ENCODE assay signal across 14 cellular contexts in the genomic region with DNA sequence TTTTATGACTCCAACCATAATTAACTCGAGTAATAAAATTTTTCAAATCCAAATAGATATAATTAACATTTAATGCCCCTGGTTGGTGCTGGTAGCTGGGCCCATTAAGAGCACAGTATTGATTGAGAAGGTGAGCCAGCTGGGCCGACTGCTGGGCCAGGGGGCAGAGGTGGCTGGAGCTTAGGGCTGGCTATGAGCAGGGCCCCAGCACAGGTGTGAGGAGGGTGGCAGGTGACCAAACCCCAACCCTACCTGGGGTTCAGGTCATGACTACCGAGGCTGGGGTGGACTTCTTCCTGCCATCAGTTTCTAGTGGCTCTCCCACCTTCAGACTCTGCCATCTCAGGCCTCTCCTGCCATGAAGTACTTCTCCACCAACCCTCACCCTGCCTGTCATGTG.
A peak's percentile ranks its signal among the peaks of the same experiment; 100 is the strongest.
DNase-seq lines count a peak whose midpoint lies in the region; ATAC-seq and TF ChIP-seq lines count a peak whose summit lies in the region.
"Had no signal": no experiment of that assay in that cellular context is flagged by ENCODE, and none has a peak within 500 bp of the region (broad histone marks: within the 10 kb centered on the region; RNA-seq: fewer than 3 reads in every experiment).

No MANE protein-coding gene starts in this region.

- no peak overlapping the region for H4K91ac ChIP-seq in IMR-90 (ENCODE audit: insufficient read depth, low read depth, low read length)

- no peak overlapping the region for H2BK5ac ChIP-seq in IMR-90 (ENCODE audit: low read depth, low read length, poor library complexity, severe bottlenecking)

- H3K4me1 Mint-ChIP-seq in Calu3 (ENCODE audit: low read depth, unreplicated experiment): no peaks in the 10 kb centered on the region
- H3K4me1 Mint-ChIP-seq in activated naive CD4-positive, alpha-beta T cell treated with anti-CD3 and anti-CD28 coated beads, Interleukin-2, amount 10 ng/mL, durations not matched to agents 7 days and 5 days: no peaks in the 10 kb centered on the region

- no peaks in the 10 kb centered on the region for H3K36me3 Mint-ChIP-seq in Calu3 (ENCODE audit: insufficient read depth, unreplicated experiment)
- H3K36me3 Mint-ChIP-seq in activated naive CD4-positive, alpha-beta T cell treated with anti-CD3 and anti-CD28 coated beads, Interleukin-2, amount 10 ng/mL, durations not matched to agents 7 days and 5 days: no peaks in the 10 kb centered on the region

- H2AFZ ChIP-seq in IMR-90 (replicated peaks; ENCODE audit: low read length, poor library complexity): peak overlapping the region; percentile 21
- H2AFZ ChIP-seq: GM23248 had no signal

- no peaks in the 10 kb centered on the region for H3K79me1 ChIP-seq in IMR-90 (ENCODE audit: low read depth in 1 of 2, low read length in 2 of 2)

- WGBS in IMR-90 (ENCODE audit: extremely low coverage in 2 of 2, insufficient read length in 1 of 2), 2 experiments: no CpG with 5 or more reads among the region's 3 CpGs
- WGBS in right cardiac atrium: 89% methylated on average over 3 of the region's 3 CpGs

- dilution Hi-C loops in IMR-90 (cut with HindIII; ENCODE audit: low sequenced_read_pairs, unreplicated experiment): no loop called here

- H3K9me1 ChIP-seq in IMR-90 (ENCODE audit: insufficient read depth, low read length): no peaks in the 10 kb centered on the region

- H4K20me1 ChIP-seq in IMR-90 (ENCODE audit: insufficient read depth, low read length): no peaks in the 10 kb centered on the region
- H4K20me1 ChIP-seq: BLaER1 had no signal

- H3K27ac Mint-ChIP-seq in Calu3 (ENCODE audit: unreplicated experiment): no peak overlapping the region
- H3K27ac Mint-ChIP-seq in activated naive CD4-positive, alpha-beta T cell treated with anti-CD3 and anti-CD28 coated beads, Interleukin-2, amount 10 ng/mL, durations not matched to agents 7 days and 5 days: no peak overlapping the region
- H3K27ac Mint-ChIP-seq: H9 had no signal

- H3K27me3 ChIP-seq in IMR-90 (ENCODE audit: control insufficient read depth, insufficient read depth, low read length) (peaks cover 47% of the 10 kb centered on the region), Peyer's patch (no peaks in the 10 kb centered on the region), dorsolateral prefrontal cortex (no peaks in the 10 kb centered on the region), right cardiac atrium (ENCODE audit: control insufficient read depth, insufficient read depth) (no peaks in the 10 kb centered on the region)
- H3K27me3 ChIP-seq: BLaER1 had no signal

- H3K14ac ChIP-seq in IMR-90 (replicated peaks; ENCODE audit: low read depth, low read length): no peak overlapping the region

- H3K4me2 ChIP-seq in IMR-90 (ENCODE audit: low read depth, low read length): no peak overlapping the region
- H3K4me2 ChIP-seq: BLaER1 had no signal

- TF ChIP-seq RAD21 in IMR-90 (IDR thresholded peaks at IDR 0.05; ENCODE audit: low read length): no peak

- H3K56ac ChIP-seq in IMR-90 (ENCODE audit: extremely low read depth, insufficient read depth, low read length): no peak overlapping the region

- H2AK5ac ChIP-seq in IMR-90 (ENCODE audit: low read depth, low read length): no peak overlapping the region

- CTCF ChIA-PET in IMR-90 (lab: Yijun Ruan, JAX): interaction anchor here (1.0 kb wide), 1 partner anchor 65 kb away, joined by 3 read pairs; no protein-coding TSS in a partner anchor
- CTCF ChIA-PET in Calu3 (lab: Charles Lee): no interaction called here
- CTCF ChIA-PET in activated naive CD4-positive, alpha-beta T cell treated with anti-CD3 and anti-CD28 coated beads, Interleukin-2, amount 10 ng/mL, durations not matched to agents 7 days and 5 days (lab: Charles Lee): no interaction called here

- POLR2A ChIA-PET in IMR-90 (lab: Charles Lee; ENCODE audit: unreplicated experiment): interaction anchor here (0.6 kb wide), 1 partner anchor 43 kb away, joined by 5 read pairs; no protein-coding TSS in a partner anchor

- H3K4me1 ChIP-seq in IMR-90 (ENCODE audit: control insufficient read depth, insufficient read depth, low read length) (no peaks in the 10 kb centered on the region), Peyer's patch (peaks cover 0 to 35% (median 1%) of the 10 kb centered on the region in 4 donors), mucosa of descending colon (ENCODE audit: low read depth) (peaks cover 25% of the 10 kb centered on the region), right cardiac atrium (ENCODE audit: control insufficient read depth, insufficient read depth, low read length) (no peaks in the 10 kb centered on the region)
- H3K4me1 ChIP-seq: BLaER1 had no signal

- H3K18ac ChIP-seq in IMR-90 (ENCODE audit: low read depth, low read length): no peak overlapping the region

- no peaks in the 10 kb centered on the region for H3K36me3 ChIP-seq in IMR-90 (ENCODE audit: control insufficient read depth, insufficient read depth, low read length)
- H3K36me3 ChIP-seq in Peyer's patch: no peaks in the 10 kb centered on the region
- no peaks in the 10 kb centered on the region for H3K36me3 ChIP-seq in mucosa of descending colon (ENCODE audit: low read depth)
- H3K36me3 ChIP-seq: BLaER1 had no signal

- no peak overlapping the region for H4K8ac ChIP-seq in IMR-90 (ENCODE audit: low read depth in 2 of 2, low read length in 2 of 2)

- no peak overlapping the region for H3K27ac ChIP-seq in IMR-90 (ENCODE audit: insufficient read depth, low read length)
- H3K27ac ChIP-seq in Peyer's patch: peak overlapping the region in 3 of 4 donors; percentile 34 to 94 (median 82)
- H3K27ac ChIP-seq in dorsolateral prefrontal cortex: peak overlapping the region; percentile 22 to 100 (median 96)
- H3K27ac ChIP-seq in right cardiac atrium (ENCODE audit: low read length): no peak overlapping the region
- H3K27ac ChIP-seq: BLaER1, GM23248 had no signal

- H2BK20ac ChIP-seq in IMR-90 (ENCODE audit: low read depth, low read length): no peak overlapping the region

- no peak overlapping the region for H2BK120ac ChIP-seq in IMR-90 (ENCODE audit: low read depth, low read length)

- H4K5ac ChIP-seq in IMR-90 (ENCODE audit: low read depth, low read length): no peak overlapping the region

- intact Hi-C loops in IMR-90 (cut with micrococcal nuclease) (no loop called here), dorsolateral prefrontal cortex (cut with DNase I) (no loop called here), posterior vena cava (cut with DNase I) (loop anchor here in 1 of 2 donors (1.0 kb wide), 1 partner anchor 367 kb away; no protein-coding TSS in a partner anchor), mucosa of descending colon (cut with DNase I, micrococcal nuclease) (no loop called here), Calu3 (cut with micrococcal nuclease; ENCODE audit: unreplicated experiment) (no loop called here), right cardiac atrium (cut with DNase I) (no loop called here)

- H3K4ac ChIP-seq in IMR-90 (ENCODE audit: low read depth, low read length): no peak overlapping the region

- no peak for ATAC-seq in IMR-90 (ENCODE audit: low read depth)
- ATAC-seq in mucosa of descending colon: no peak
- ATAC-seq in right cardiac atrium: no peak

- H3K9me3 ChIP-seq in IMR-90 (ENCODE audit: control insufficient read depth, insufficient read depth, low read length) (no peaks in the 10 kb centered on the region), Peyer's patch (no peaks in the 10 kb centered on the region), mucosa of descending colon (no peaks in the 10 kb centered on the region), right cardiac atrium (ENCODE audit: control insufficient read depth, low read length) (no peaks in the 10 kb centered on the region)
- H3K9me3 ChIP-seq: BLaER1 had no signal

- no peak overlapping the region for H3K4me3 ChIP-seq in IMR-90 (ENCODE audit: insufficient read depth, low read depth, low read length)
- no peak overlapping the region for H3K4me3 ChIP-seq in Peyer's patch
- no peak overlapping the region for H3K4me3 ChIP-seq in dorsolateral prefrontal cortex
- no peak overlapping the region for H3K4me3 ChIP-seq in mucosa of descending colon
- H3K4me3 ChIP-seq in right cardiac atrium (ENCODE audit: low read length): no peak overlapping the region
- H3K4me3 ChIP-seq: BLaER1, GM23248 had no signal

- in situ Hi-C loops in IMR-90 (cut with MboI; ENCODE audit: low sequenced_read_pairs): loop anchor here (10.0 kb wide), 1 partner anchor 574 kb away; no protein-coding TSS in a partner anchor

- TF ChIP-seq CTCF in IMR-90 (conservative IDR thresholded peaks at IDR 0.05; ENCODE audit: low read depth, low read length) (no peak), Peyer's patch (IDR thresholded peaks at IDR 0.05) (no peak), dorsolateral prefrontal cortex (IDR thresholded peaks at IDR 0.05 in 54 of 56, conservative IDR thresholded peaks at IDR 0.05 in 2 of 56; ENCODE audit: low read depth in 1 of 56, partially characterized antibody in 56 of 56) (peak in 1 of 56 donors; percentile 2), mucosa of descending colon (IDR thresholded peaks at IDR 0.05) (no peak), Calu3 (IDR thresholded peaks at IDR 0.05; ENCODE audit: unreplicated experiment) (no peak)

- H3K4me3 Mint-ChIP-seq in Calu3 (ENCODE audit: low read depth, unreplicated experiment): no peak overlapping the region
- H3K4me3 Mint-ChIP-seq in activated naive CD4-positive, alpha-beta T cell treated with anti-CD3 and anti-CD28 coated beads, Interleukin-2, amount 10 ng/mL, durations not matched to agents 7 days and 5 days: no peak overlapping the region
- H3K4me3 Mint-ChIP-seq: H9 had no signal

- H2AK9ac ChIP-seq in IMR-90 (replicated peaks; ENCODE audit: low read depth, low read length, poor library complexity): no peak overlapping the region

- no peaks in the 10 kb centered on the region for H3K9me3 Mint-ChIP-seq in Calu3 (ENCODE audit: low read depth, unreplicated experiment)
- no peaks in the 10 kb centered on the region for H3K9me3 Mint-ChIP-seq in activated naive CD4-positive, alpha-beta T cell treated with anti-CD3 and anti-CD28 coated beads, Interleukin-2, amount 10 ng/mL, durations not matched to agents 7 days and 5 days
- H3K9me3 Mint-ChIP-seq: H9 had no signal

- TF ChIP-seq POLR2A in IMR-90 (IDR thresholded peaks at IDR 0.05; ENCODE audit: low read depth, low read length): no peak
- no peak for TF ChIP-seq POLR2A in Peyer's patch (IDR thresholded peaks at IDR 0.05)

- no peak overlapping the region for H3K9ac ChIP-seq in IMR-90 (ENCODE audit: low read depth, low read length)
- H3K9ac ChIP-seq: BLaER1, GM23248 had no signal

- H3K23ac ChIP-seq in IMR-90 (ENCODE audit: low read depth, low read length): no peak overlapping the region

- H3K27me3 Mint-ChIP-seq in Calu3 (ENCODE audit: unreplicated experiment): peaks cover 40% of the 10 kb centered on the region
- H3K27me3 Mint-ChIP-seq in activated naive CD4-positive, alpha-beta T cell treated with anti-CD3 and anti-CD28 coated beads, Interleukin-2, amount 10 ng/mL, durations not matched to agents 7 days and 5 days: peaks cover 11% of the 10 kb centered on the region

- DNase-seq in IMR-90 (no peak), Peyer's patch (peak in 1 of 3 donors; percentile 62), dorsolateral prefrontal cortex (no peak), posterior vena cava (ENCODE audit: low spot score) (peak; percentile 31), mucosa of descending colon (no peak), Calu3 (no peak), right cardiac atrium (no peak)
- no peak for DNase-seq in activated naive CD4-positive, alpha-beta T cell treated with anti-CD3 and anti-CD28 coated beads, Interleukin-2, amount 10 ng/mL, durations not matched to agents 7 days and 5 days
- DNase-seq: 8988T, AML-193, DMS 273 treated with DMSO at 0.1 percent for 48 hours, GM23248, H9 had no signal

- BruUV-seq in IMR-90 (replicated peaks; lab: Mats Ljungman, UMichigan): no TSS peak
- BruUV-seq in Calu3 (replicated peaks; lab: Mats Ljungman, UMichigan): no TSS peak

- H2BK15ac ChIP-seq in IMR-90 (ENCODE audit: low read depth, low read length): no peak overlapping the region

Comparison
In these comparisons a context has a peak if more than half of its experiments do, and no peak if none do; other contexts are left out.
1. H3K27ac ChIP-seq: peak in Peyer's patch (3 of 4) and dorsolateral prefrontal cortex (59 of 59); none in IMR-90 (single experiment) and right cardiac atrium (single experiment).